Comparison of ENCODE assay signal across 20 cellular contexts in the genomic region with DNA sequence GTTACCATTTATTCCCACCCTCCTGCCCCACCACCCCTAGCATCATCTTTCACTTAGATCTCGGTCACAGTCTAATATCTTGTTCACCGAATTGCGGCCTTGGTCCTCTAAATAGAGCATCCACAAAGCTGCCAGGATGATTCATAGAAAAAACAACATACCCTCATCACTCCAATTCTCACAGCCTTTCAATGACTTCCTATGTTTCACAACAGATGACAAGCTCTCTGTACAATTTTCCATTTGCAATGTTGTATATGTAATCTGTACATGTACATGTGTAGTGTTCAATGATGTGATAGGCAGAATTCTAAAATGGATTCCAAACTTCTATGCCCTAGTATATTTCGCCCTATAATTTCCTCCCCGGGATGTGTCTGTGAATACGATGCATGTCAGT.
"Had no signal": no experiment of that assay in that cellular context is flagged by ENCODE, and none has a peak within 500 bp of the region (broad histone marks: within the 10 kb centered on the region; RNA-seq: fewer than 3 reads in every experiment).

No MANE protein-coding gene starts in this region.

- DNase-seq: activated CD4-positive, alpha-beta memory T cell treated with anti-CD3 and anti-CD28 coated beads, Interleukin-2, amount 10 ng/mL, durations not matched to agents 7 days and 5 days; activated CD4-positive, alpha-beta T cell treated with anti-CD3 and anti-CD28 coated beads for 48 hours; activated CD4-positive, CD25-positive, alpha-beta regulatory T cell; activated CD8-positive, alpha-beta memory T cell treated with anti-CD3 and anti-CD28 coated beads, Interleukin-2, amount 10 ng/mL, durations not matched to agents 7 days and 5 days; activated naive CD4-positive, alpha-beta T cell; activated naive CD8-positive, alpha-beta T cell treated with anti-CD3 and anti-CD28 coated beads for 36 hours; amygdala; cerebellar nuclear complex; cortex of kidney; esophagus squamous epithelium; left ventricle myocardium superior; mucosa of descending colon; naive B cell; T-helper 1 cell; T-helper 9 cell; transverse colon; uterus had no signal

- H3K4me1 ChIP-seq: prostate gland, right atrium auricular region, suprapubic skin, transverse colon, uterus had no signal

- ATAC-seq: activated CD8-positive, alpha-beta memory T cell treated with anti-CD3 and anti-CD28 coated beads, Interleukin-2, amount 10 ng/mL, durations not matched to agents 7 days and 5 days; left ventricle myocardium superior; mucosa of descending colon had no signal

- H3K4me3 ChIP-seq: esophagus squamous epithelium, mucosa of descending colon, prostate gland, right atrium auricular region, suprapubic skin, transverse colon, uterus had no signal

- H3K9me3 ChIP-seq: esophagus squamous epithelium, prostate gland, right atrium auricular region, suprapubic skin, transverse colon, uterus had no signal

- H3K27ac ChIP-seq: esophagus squamous epithelium, prostate gland, right atrium auricular region, suprapubic skin, transverse colon, uterus had no signal

- H3K27me3 ChIP-seq: esophagus squamous epithelium, right atrium auricular region, suprapubic skin, transverse colon, uterus had no signal

- H3K36me3 ChIP-seq: esophagus squamous epithelium, prostate gland, right atrium auricular region, suprapubic skin, transverse colon, uterus had no signal
